Comparison of ENCODE assay signal across 14 cellular contexts in the genomic region with DNA sequence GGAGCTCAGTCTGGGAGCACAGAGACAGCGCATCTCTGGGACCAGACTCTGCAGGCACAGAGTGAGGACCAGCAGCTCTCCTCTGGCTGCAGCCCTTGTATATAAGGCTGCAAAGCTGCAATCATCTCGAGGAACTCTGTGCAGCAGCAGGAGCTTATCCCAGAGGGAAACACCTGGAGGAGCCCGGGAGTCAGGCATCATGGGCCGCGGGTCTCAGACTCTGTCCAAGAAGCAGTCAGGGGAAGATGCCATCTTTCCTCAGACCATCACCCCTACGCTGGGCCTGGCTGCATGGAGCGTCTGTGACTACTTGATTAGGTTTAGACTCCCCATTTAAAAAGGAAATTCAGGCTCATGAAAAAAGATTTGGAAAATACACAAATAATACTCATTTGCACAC.
DNase-seq lines count a peak whose midpoint lies in the region; ATAC-seq and TF ChIP-seq lines count a peak whose summit lies in the region.
"Had no signal": no experiment of that assay in that cellular context is flagged by ENCODE, and none has a peak within 500 bp of the region (broad histone marks: within the 10 kb centered on the region; RNA-seq: fewer than 3 reads in every experiment).

No MANE protein-coding gene starts in this region.

- no peak overlapping the region for H3K23ac ChIP-seq in mesenchymal stem cell (ENCODE audit: low read length in 2 of 2)

- peaks cover 29% of the 10 kb centered on the region for H3K27me3 Mint-ChIP-seq in chondrocyte (ENCODE audit: low read depth)
- peaks cover 33 to 56% of the 10 kb centered on the region in 2 donors for H3K27me3 Mint-ChIP-seq in CD8-positive, alpha-beta memory T cell

- no peak overlapping the region for H2AK5ac ChIP-seq in mesenchymal stem cell (ENCODE audit: low read length, severe bottlenecking)

- H3K36me3 ChIP-seq in WERI-Rb-1: no peaks in the 10 kb centered on the region
- H3K36me3 ChIP-seq in mesenchymal stem cell (ENCODE audit: control insufficient read depth in 1 of 2, insufficient read depth in 2 of 2, low read depth in 1 of 2, low read length in 2 of 2): no peaks in the 10 kb centered on the region
- H3K36me3 ChIP-seq in suprapubic skin: no peaks in the 10 kb centered on the region
- no peaks in the 10 kb centered on the region for H3K36me3 ChIP-seq in CD8-positive, alpha-beta memory T cell (ENCODE audit: insufficient read depth, low read length)
- H3K36me3 ChIP-seq in gastroesophageal sphincter: no peaks in the 10 kb centered on the region
- H3K36me3 ChIP-seq: BE2C had no signal

- DNase-seq in WERI-Rb-1 (peak; percentile 31), chondrocyte (ENCODE audit: low spot score) (peak; percentile 29), mesenchymal stem cell (no peak), suprapubic skin (ENCODE audit: low spot score in 2 of 2) (peak; percentile 48 to 73), NCI-H1930 (lab: John Stamatoyannopoulos, UW) (no peak)
- no peak for DNase-seq in CD8-positive, alpha-beta memory T cell
- DNase-seq: ACHN; BE2C; C1 segment of cervical spinal cord; CD4-positive, CD25-positive, alpha-beta regulatory T cell; HCEC 1CT had no signal

- H2BK15ac ChIP-seq in mesenchymal stem cell (ENCODE audit: low read depth, poor library complexity, severe bottlenecking): peak overlapping the region; percentile 23

- H3K14ac ChIP-seq in mesenchymal stem cell (ENCODE audit: low read length in 2 of 2): no peak overlapping the region

- no peaks in the 10 kb centered on the region for H3K27me3 ChIP-seq in WERI-Rb-1 (ENCODE audit: insufficient read depth, low read depth, severe bottlenecking)
- peaks cover 3 to 36% of the 10 kb centered on the region in 2 experiments for H3K27me3 ChIP-seq in mesenchymal stem cell (ENCODE audit: control insufficient read depth in 1 of 2, insufficient read depth in 1 of 2, low read length in 2 of 2)
- H3K27me3 ChIP-seq in suprapubic skin: peaks cover 15% of the 10 kb centered on the region
- H3K27me3 ChIP-seq in CD8-positive, alpha-beta memory T cell (ENCODE audit: insufficient read depth, low read length, poor library complexity, severe bottlenecking): peaks cover 6% of the 10 kb centered on the region
- no peaks in the 10 kb centered on the region for H3K27me3 ChIP-seq in gastroesophageal sphincter

- H3K9ac ChIP-seq in mesenchymal stem cell (ENCODE audit: low read length): no peak overlapping the region

- H2BK5ac ChIP-seq in mesenchymal stem cell (ENCODE audit: low read depth, low read length, poor library complexity, severe bottlenecking): no peak overlapping the region

- CTCF ChIA-PET in CD8-positive, alpha-beta memory T cell (lab: Charles Lee): interaction anchor here (4.0 kb wide), 1 partner anchor 200 kb away, joined by 17 read pairs; no protein-coding TSS in a partner anchor

- TF ChIP-seq EP300 in suprapubic skin (IDR thresholded peaks at IDR 0.05) (no peak), gastroesophageal sphincter (IDR thresholded peaks at IDR 0.05) (no peak)

- ATAC-seq in gastroesophageal sphincter: no peak
- ATAC-seq: GM23338 had no signal

- H3K27ac Mint-ChIP-seq in chondrocyte (ENCODE audit: unreplicated experiment): no peak overlapping the region
- no peak overlapping the region for H3K27ac Mint-ChIP-seq in CD8-positive, alpha-beta memory T cell
- H3K27ac Mint-ChIP-seq: CD4-positive, CD25-positive, alpha-beta regulatory T cell; GM23338 had no signal

- no peak overlapping the region for H2BK120ac ChIP-seq in mesenchymal stem cell (ENCODE audit: low read depth, low read length)

- H3K4me3 Mint-ChIP-seq in chondrocyte (ENCODE audit: unreplicated experiment): no peak overlapping the region
- no peak overlapping the region for H3K4me3 Mint-ChIP-seq in CD8-positive, alpha-beta memory T cell
- H3K4me3 Mint-ChIP-seq: CD4-positive, CD25-positive, alpha-beta regulatory T cell; GM23338 had no signal

- peak; percentile 52 for TF ChIP-seq CTCF in WERI-Rb-1 (IDR thresholded peaks at IDR 0.05; ENCODE audit: low read depth, low read length)
- TF ChIP-seq CTCF in chondrocyte (IDR thresholded peaks at IDR 0.05): no peak
- no peak for TF ChIP-seq CTCF in suprapubic skin (IDR thresholded peaks at IDR 0.05)
- TF ChIP-seq CTCF in gastroesophageal sphincter (IDR thresholded peaks at IDR 0.05): no peak

- H3K79me1 ChIP-seq in mesenchymal stem cell (replicated peaks; ENCODE audit: low read length, poor library complexity, severe bottlenecking): no peaks in the 10 kb centered on the region

- TF ChIP-seq POLR2A in suprapubic skin (IDR thresholded peaks at IDR 0.05): no peak
- TF ChIP-seq POLR2A in gastroesophageal sphincter (IDR thresholded peaks at IDR 0.05): no peak

- no peaks in the 10 kb centered on the region for H3K9me3 ChIP-seq in WERI-Rb-1 (ENCODE audit: severe bottlenecking)
- H3K9me3 ChIP-seq in mesenchymal stem cell (ENCODE audit: control insufficient read depth, low read length): peaks cover 42% of the 10 kb centered on the region
- peaks cover 23% of the 10 kb centered on the region for H3K9me3 ChIP-seq in suprapubic skin
- H3K9me3 ChIP-seq in CD8-positive, alpha-beta memory T cell (ENCODE audit: low read length): no peaks in the 10 kb centered on the region
- peaks cover 0 to 27% (median 0%) of the 10 kb centered on the region in 3 donors for H3K9me3 ChIP-seq in gastroesophageal sphincter
- H3K9me3 ChIP-seq: BE2C had no signal

- H4K8ac ChIP-seq in mesenchymal stem cell (ENCODE audit: low read length): no peak overlapping the region

- H3K27ac ChIP-seq in WERI-Rb-1 (no peak overlapping the region), mesenchymal stem cell (ENCODE audit: low read length, poor library complexity, severe bottlenecking) (no peak overlapping the region), suprapubic skin (no peak overlapping the region), gastroesophageal sphincter (peak overlapping the region in 1 of 4 donors; percentile 5)
- H3K27ac ChIP-seq in CD8-positive, alpha-beta memory T cell (ENCODE audit: low read depth, low read length): no peak overlapping the region

- H4K91ac ChIP-seq in mesenchymal stem cell (ENCODE audit: low read length): peak overlapping the region; percentile 47

- H3K9me3 Mint-ChIP-seq in chondrocyte (ENCODE audit: low read depth): peaks cover 26% of the 10 kb centered on the region
- H3K9me3 Mint-ChIP-seq in CD8-positive, alpha-beta memory T cell: peaks cover 18 to 36% (median 26%) of the 10 kb centered on the region in 5 donors

- no peak overlapping the region for H2BK12ac ChIP-seq in mesenchymal stem cell (ENCODE audit: low read length in 2 of 2)

- peaks cover 3% of the 10 kb centered on the region for H3K36me3 Mint-ChIP-seq in chondrocyte (ENCODE audit: low read depth)
- H3K36me3 Mint-ChIP-seq in CD8-positive, alpha-beta memory T cell: peaks cover 0 to 19% (median 2%) of the 10 kb centered on the region in 3 donors
- H3K36me3 Mint-ChIP-seq: CD4-positive, CD25-positive, alpha-beta regulatory T cell had no signal

- peak overlapping the region in 1 of 2 experiments; percentile 10 for H3K18ac ChIP-seq in mesenchymal stem cell (ENCODE audit: low read depth in 1 of 2, low read length in 2 of 2)

- no peak overlapping the region for H2AFZ ChIP-seq in mesenchymal stem cell (ENCODE audit: low read depth, low read length)
- H2AFZ ChIP-seq: GM23338 had no signal

- H3K4me2 ChIP-seq in mesenchymal stem cell (ENCODE audit: low read length, poor library complexity, severe bottlenecking): no peak overlapping the region
- H3K4me2 ChIP-seq: GM23338 had no signal

- H3K4ac ChIP-seq in mesenchymal stem cell (ENCODE audit: low read depth in 1 of 2, low read length in 2 of 2): no peak overlapping the region

- 87% methylated on average over 7 of the region's 7 CpGs for WGBS in mesenchymal stem cell
- 84% methylated on average over 7 of the region's 7 CpGs for WGBS in suprapubic skin
- 88 to 97% methylated on average over 4 to 5 of the region's 7 CpGs for WGBS in gastroesophageal sphincter (ENCODE audit: low coverage in 1 of 2), 2 donors

- H3K4me3 ChIP-seq in WERI-Rb-1 (ENCODE audit: low read depth, low read length) (no peak overlapping the region), mesenchymal stem cell (ENCODE audit: insufficient read depth in 1 of 2, low read depth in 1 of 2, low read length in 2 of 2) (no peak overlapping the region), suprapubic skin (no peak overlapping the region), gastroesophageal sphincter (no peak overlapping the region)
- H3K4me3 ChIP-seq in CD8-positive, alpha-beta memory T cell (ENCODE audit: low read length): no peak overlapping the region
- H3K4me3 ChIP-seq: GM23338 had no signal

- H3K4me1 ChIP-seq in mesenchymal stem cell (ENCODE audit: control insufficient read depth, insufficient read depth, low read depth, low read length) (no peaks in the 10 kb centered on the region), suprapubic skin (peaks cover 8% of the 10 kb centered on the region), gastroesophageal sphincter (peaks cover 0 to 27% (median 13%) of the 10 kb centered on the region in 3 donors)
- no peaks in the 10 kb centered on the region for H3K4me1 ChIP-seq in CD8-positive, alpha-beta memory T cell (ENCODE audit: insufficient read depth, low read length)
- H3K4me1 ChIP-seq: BE2C, Caco-2 had no signal

- POLR2A ChIA-PET in CD8-positive, alpha-beta memory T cell (lab: Charles Lee): interaction anchor here (0.6 kb wide), 1 partner anchor 16 kb away, joined by 4 read pairs; no protein-coding TSS in a partner anchor

- H3K4me1 Mint-ChIP-seq in chondrocyte (ENCODE audit: low read depth): peaks cover 7% of the 10 kb centered on the region
- no peaks in the 10 kb centered on the region for H3K4me1 Mint-ChIP-seq in CD8-positive, alpha-beta memory T cell
- H3K4me1 Mint-ChIP-seq: CD4-positive, CD25-positive, alpha-beta regulatory T cell; GM23338 had no signal

Comparison
In these comparisons a context has a peak if more than half of its experiments do, and no peak if none do; other contexts are left out.
1. DNase-seq: peak in WERI-Rb-1 (single experiment), chondrocyte (single experiment) and suprapubic skin (2 of 2); none in mesenchymal stem cell (single experiment), NCI-H1930 (0 of 2) and CD8-positive, alpha-beta memory T cell (0 of 5).